In the genomic region with DNA sequence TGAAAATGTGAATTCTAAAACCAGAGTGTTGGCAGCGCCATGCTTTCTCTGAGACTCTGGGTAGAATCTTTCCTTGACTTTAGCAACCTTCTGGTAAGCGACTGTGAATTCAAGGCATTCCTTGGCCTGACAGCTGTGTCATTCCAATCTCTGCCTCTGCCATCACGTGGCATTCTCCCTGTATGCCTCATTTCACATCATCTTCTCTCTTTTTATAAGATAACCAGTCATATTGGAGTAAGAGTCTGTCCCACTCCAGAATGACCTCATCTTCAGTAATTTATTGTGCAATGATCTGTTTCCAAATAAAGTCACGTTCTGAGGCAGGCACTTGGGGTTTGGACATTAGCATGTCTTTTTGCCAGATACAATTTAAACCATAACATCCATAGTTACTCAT, we compare ENCODE assay signal across 1 cellular context.
A peak's percentile ranks its signal among the peaks of the same experiment; 100 is the strongest.
TF ChIP-seq lines count a peak whose summit lies in the region.

No MANE protein-coding gene starts in this region.

TF ChIP-seq in HEK293, 187 proteins besides CTCF, POLR2A, EP300 and RAD21 (continued from another document and continues in another):
- TF ChIP-seq, protein P1, sequence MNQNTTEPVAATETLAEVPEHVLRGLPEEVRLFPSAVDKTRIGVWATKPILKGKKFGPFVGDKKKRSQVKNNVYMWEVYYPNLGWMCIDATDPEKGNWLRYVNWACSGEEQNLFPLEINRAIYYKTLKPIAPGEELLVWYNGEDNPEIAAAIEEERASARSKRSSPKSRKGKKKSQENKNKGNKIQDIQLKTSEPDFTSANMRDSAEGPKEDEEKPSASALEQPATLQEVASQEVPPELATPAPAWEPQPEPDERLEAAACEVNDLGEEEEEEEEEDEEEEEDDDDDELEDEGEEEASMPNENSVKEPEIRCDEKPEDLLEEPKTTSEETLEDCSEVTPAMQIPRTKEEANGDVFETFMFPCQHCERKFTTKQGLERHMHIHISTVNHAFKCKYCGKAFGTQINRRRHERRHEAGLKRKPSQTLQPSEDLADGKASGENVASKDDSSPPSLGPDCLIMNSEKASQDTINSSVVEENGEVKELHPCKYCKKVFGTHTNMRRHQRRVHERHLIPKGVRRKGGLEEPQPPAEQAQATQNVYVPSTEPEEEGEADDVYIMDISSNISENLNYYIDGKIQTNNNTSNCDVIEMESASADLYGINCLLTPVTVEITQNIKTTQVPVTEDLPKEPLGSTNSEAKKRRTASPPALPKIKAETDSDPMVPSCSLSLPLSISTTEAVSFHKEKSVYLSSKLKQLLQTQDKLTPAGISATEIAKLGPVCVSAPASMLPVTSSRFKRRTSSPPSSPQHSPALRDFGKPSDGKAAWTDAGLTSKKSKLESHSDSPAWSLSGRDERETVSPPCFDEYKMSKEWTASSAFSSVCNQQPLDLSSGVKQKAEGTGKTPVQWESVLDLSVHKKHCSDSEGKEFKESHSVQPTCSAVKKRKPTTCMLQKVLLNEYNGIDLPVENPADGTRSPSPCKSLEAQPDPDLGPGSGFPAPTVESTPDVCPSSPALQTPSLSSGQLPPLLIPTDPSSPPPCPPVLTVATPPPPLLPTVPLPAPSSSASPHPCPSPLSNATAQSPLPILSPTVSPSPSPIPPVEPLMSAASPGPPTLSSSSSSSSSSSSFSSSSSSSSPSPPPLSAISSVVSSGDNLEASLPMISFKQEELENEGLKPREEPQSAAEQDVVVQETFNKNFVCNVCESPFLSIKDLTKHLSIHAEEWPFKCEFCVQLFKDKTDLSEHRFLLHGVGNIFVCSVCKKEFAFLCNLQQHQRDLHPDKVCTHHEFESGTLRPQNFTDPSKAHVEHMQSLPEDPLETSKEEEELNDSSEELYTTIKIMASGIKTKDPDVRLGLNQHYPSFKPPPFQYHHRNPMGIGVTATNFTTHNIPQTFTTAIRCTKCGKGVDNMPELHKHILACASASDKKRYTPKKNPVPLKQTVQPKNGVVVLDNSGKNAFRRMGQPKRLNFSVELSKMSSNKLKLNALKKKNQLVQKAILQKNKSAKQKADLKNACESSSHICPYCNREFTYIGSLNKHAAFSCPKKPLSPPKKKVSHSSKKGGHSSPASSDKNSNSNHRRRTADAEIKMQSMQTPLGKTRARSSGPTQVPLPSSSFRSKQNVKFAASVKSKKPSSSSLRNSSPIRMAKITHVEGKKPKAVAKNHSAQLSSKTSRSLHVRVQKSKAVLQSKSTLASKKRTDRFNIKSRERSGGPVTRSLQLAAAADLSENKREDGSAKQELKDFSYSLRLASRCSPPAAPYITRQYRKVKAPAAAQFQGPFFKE (tag by site-specific recombination; IDR thresholded peaks at IDR 0.05; ENCODE audit: borderline replicate concordance) = no peak
- TF ChIP-seq, protein P2, sequence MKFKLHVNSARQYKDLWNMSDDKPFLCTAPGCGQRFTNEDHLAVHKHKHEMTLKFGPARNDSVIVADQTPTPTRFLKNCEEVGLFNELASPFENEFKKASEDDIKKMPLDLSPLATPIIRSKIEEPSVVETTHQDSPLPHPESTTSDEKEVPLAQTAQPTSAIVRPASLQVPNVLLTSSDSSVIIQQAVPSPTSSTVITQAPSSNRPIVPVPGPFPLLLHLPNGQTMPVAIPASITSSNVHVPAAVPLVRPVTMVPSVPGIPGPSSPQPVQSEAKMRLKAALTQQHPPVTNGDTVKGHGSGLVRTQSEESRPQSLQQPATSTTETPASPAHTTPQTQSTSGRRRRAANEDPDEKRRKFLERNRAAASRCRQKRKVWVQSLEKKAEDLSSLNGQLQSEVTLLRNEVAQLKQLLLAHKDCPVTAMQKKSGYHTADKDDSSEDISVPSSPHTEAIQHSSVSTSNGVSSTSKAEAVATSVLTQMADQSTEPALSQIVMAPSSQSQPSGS (tag by site-specific recombination; IDR thresholded peaks at IDR 0.05; ENCODE audit: low read depth) = peak; percentile 69; the same call in 1 of the 2 replicates
- TF ChIP-seq ZNF366 (tag by site-specific recombination; conservative IDR thresholded peaks at IDR 0.05) (peak; percentile 77), ZNF514 (tag by site-specific recombination; IDR thresholded peaks at IDR 0.05) (no peak), GLIS1 (tag by site-specific recombination; IDR thresholded peaks at IDR 0.05) (no peak), ZNF768 (tag by site-specific recombination; IDR thresholded peaks at IDR 0.05) (no peak), KLF10 (tag by site-specific recombination; IDR thresholded peaks at IDR 0.05) (0 out of 2 replicates have a peak, but pooled peaks have one; percentile 41), MZF1 (tag by site-specific recombination; IDR thresholded peaks at IDR 0.05; ENCODE audit: borderline replicate concordance) (no peak), MEIS1 (CRISPR knock-in tag; IDR thresholded peaks at IDR 0.05; ENCODE audit: borderline replicate concordance) (no peak), ZNF529 (tag by site-specific recombination; IDR thresholded peaks at IDR 0.05; ENCODE audit: insufficient replicate concordance) (peak; percentile 5), ZFP3 (tag by site-specific recombination; IDR thresholded peaks at IDR 0.05; ENCODE audit: low read depth) (no peak), GLI4 (tag by site-specific recombination; IDR thresholded peaks at IDR 0.05) (no peak), ZNF146 (tag by site-specific recombination; IDR thresholded peaks at IDR 0.05) (no peak), ZFP37 (tag by site-specific recombination; IDR thresholded peaks at IDR 0.05) (0 out of 2 replicates have a peak, but pooled peaks have one; percentile 19), ZNF558 (tag by site-specific recombination; IDR thresholded peaks at IDR 0.05) (no peak), ZNF169 (tag by site-specific recombination; IDR thresholded peaks at IDR 0.05) (no peak), FEZF1 (tag by site-specific recombination; IDR thresholded peaks at IDR 0.05) (peak; percentile 93), ZNF624 (tag by site-specific recombination; IDR thresholded peaks at IDR 0.05) (no peak), ZSCAN23 (tag by site-specific recombination; IDR thresholded peaks at IDR 0.05) (no peak), ZNF2 (tag by site-specific recombination; IDR thresholded peaks at IDR 0.05) (no peak), SP3 (tag by site-specific recombination; IDR thresholded peaks at IDR 0.05) (peak; percentile 25; the same call in 1 of the 2 replicates), ZNF335 (tag by site-specific recombination; conservative IDR thresholded peaks at IDR 0.05) (peak; percentile 39; the same call in 1 of the 2 replicates), BCL11B (tag by site-specific recombination; IDR thresholded peaks at IDR 0.05; ENCODE audit: low read depth) (no peak), SP7 (tag by site-specific recombination; IDR thresholded peaks at IDR 0.05) (0 out of 2 replicates have a peak, but pooled peaks have one; percentile 24), ZNF239 (tag by site-specific recombination; IDR thresholded peaks at IDR 0.05) (no peak)
- TF ChIP-seq, protein P3, sequence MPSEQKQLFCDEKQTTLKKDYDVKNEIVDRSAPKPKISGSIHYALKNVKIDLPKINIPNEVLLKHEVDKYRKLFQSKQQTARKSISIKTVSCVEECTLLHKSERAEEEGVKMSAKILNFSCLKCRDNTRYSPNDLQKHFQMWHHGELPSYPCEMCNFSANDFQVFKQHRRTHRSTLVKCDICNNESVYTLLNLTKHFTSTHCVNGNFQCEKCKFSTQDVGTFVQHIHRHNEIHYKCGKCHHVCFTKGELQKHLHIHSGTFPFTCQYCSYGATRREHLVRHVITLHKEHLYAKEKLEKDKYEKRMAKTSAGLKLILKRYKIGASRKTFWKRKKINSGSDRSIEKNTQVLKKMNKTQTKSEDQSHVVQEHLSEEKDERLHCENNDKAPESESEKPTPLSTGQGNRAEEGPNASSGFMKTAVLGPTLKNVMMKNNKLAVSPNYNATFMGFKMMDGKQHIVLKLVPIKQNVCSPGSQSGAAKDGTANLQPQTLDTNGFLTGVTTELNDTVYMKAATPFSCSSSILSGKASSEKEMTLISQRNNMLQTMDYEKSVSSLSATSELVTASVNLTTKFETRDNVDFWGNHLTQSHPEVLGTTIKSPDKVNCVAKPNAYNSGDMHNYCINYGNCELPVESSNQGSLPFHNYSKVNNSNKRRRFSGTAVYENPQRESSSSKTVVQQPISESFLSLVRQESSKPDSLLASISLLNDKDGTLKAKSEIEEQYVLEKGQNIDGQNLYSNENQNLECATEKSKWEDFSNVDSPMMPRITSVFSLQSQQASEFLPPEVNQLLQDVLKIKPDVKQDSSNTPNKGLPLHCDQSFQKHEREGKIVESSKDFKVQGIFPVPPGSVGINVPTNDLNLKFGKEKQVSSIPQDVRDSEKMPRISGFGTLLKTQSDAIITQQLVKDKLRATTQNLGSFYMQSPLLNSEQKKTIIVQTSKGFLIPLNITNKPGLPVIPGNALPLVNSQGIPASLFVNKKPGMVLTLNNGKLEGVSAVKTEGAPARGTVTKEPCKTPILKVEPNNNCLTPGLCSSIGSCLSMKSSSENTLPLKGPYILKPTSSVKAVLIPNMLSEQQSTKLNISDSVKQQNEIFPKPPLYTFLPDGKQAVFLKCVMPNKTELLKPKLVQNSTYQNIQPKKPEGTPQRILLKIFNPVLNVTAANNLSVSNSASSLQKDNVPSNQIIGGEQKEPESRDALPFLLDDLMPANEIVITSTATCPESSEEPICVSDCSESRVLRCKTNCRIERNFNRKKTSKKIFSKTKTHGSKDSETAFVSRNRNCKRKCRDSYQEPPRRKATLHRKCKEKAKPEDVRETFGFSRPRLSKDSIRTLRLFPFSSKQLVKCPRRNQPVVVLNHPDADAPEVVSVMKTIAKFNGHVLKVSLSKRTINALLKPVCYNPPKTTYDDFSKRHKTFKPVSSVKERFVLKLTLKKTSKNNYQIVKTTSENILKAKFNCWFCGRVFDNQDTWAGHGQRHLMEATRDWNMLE (tag by site-specific recombination; conservative IDR thresholded peaks at IDR 0.05; ENCODE audit: low read depth) = peak; percentile 39; the same call in 1 of the 2 replicates
- TF ChIP-seq, protein P4, sequence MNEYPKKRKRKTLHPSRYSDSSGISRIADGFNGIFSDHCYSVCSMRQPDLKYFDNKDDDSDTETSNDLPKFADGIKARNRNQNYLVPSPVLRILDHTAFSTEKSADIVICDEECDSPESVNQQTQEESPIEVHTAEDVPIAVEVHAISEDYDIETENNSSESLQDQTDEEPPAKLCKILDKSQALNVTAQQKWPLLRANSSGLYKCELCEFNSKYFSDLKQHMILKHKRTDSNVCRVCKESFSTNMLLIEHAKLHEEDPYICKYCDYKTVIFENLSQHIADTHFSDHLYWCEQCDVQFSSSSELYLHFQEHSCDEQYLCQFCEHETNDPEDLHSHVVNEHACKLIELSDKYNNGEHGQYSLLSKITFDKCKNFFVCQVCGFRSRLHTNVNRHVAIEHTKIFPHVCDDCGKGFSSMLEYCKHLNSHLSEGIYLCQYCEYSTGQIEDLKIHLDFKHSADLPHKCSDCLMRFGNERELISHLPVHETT (tag by site-specific recombination; IDR thresholded peaks at IDR 0.05) = peak; percentile 76; the same call in 1 of the 2 replicates
- TF ChIP-seq, protein P5, sequence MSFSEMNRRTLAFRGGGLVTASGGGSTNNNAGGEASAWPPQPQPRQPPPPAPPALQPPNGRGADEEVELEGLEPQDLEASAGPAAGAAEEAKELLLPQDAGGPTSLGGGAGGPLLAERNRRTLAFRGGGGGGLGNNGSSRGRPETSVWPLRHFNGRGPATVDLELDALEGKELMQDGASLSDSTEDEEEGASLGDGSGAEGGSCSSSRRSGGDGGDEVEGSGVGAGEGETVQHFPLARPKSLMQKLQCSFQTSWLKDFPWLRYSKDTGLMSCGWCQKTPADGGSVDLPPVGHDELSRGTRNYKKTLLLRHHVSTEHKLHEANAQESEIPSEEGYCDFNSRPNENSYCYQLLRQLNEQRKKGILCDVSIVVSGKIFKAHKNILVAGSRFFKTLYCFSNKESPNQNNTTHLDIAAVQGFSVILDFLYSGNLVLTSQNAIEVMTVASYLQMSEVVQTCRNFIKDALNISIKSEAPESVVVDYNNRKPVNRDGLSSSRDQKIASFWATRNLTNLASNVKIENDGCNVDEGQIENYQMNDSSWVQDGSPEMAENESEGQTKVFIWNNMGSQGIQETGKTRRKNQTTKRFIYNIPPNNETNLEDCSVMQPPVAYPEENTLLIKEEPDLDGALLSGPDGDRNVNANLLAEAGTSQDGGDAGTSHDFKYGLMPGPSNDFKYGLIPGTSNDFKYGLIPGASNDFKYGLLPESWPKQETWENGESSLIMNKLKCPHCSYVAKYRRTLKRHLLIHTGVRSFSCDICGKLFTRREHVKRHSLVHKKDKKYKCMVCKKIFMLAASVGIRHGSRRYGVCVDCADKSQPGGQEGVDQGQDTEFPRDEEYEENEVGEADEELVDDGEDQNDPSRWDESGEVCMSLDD (tag by site-specific recombination; IDR thresholded peaks at IDR 0.05) = no peak
- TF ChIP-seq, protein P6, sequence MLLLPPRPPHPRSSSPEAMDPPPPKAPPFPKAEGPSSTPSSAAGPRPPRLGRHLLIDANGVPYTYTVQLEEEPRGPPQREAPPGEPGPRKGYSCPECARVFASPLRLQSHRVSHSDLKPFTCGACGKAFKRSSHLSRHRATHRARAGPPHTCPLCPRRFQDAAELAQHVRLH (tag by site-specific recombination; IDR thresholded peaks at IDR 0.05) = no peak
- TF ChIP-seq, protein P7, sequence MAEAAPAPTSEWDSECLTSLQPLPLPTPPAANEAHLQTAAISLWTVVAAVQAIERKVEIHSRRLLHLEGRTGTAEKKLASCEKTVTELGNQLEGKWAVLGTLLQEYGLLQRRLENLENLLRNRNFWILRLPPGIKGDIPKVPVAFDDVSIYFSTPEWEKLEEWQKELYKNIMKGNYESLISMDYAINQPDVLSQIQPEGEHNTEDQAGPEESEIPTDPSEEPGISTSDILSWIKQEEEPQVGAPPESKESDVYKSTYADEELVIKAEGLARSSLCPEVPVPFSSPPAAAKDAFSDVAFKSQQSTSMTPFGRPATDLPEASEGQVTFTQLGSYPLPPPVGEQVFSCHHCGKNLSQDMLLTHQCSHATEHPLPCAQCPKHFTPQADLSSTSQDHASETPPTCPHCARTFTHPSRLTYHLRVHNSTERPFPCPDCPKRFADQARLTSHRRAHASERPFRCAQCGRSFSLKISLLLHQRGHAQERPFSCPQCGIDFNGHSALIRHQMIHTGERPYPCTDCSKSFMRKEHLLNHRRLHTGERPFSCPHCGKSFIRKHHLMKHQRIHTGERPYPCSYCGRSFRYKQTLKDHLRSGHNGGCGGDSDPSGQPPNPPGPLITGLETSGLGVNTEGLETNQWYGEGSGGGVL (tag by site-specific recombination; IDR thresholded peaks at IDR 0.05) = peak; percentile 51; the same call in 1 of the 2 replicates
- TF ChIP-seq, protein P8, sequence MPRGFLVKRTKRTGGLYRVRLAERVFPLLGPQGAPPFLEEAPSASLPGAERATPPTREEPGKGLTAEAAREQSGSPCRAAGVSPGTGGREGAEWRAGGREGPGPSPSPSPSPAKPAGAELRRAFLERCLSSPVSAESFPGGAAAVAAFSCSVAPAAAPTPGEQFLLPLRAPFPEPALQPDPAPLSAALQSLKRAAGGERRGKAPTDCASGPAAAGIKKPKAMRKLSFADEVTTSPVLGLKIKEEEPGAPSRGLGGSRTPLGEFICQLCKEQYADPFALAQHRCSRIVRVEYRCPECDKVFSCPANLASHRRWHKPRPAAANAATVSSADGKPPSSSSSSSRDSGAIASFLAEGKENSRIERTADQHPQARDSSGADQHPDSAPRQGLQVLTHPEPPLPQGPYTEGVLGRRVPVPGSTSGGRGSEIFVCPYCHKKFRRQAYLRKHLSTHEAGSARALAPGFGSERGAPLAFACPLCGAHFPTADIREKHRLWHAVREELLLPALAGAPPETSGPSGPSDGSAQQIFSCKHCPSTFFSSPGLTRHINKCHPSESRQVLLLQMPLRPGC (tag by site-specific recombination; IDR thresholded peaks at IDR 0.05) = no peak
- TF ChIP-seq, protein P9, sequence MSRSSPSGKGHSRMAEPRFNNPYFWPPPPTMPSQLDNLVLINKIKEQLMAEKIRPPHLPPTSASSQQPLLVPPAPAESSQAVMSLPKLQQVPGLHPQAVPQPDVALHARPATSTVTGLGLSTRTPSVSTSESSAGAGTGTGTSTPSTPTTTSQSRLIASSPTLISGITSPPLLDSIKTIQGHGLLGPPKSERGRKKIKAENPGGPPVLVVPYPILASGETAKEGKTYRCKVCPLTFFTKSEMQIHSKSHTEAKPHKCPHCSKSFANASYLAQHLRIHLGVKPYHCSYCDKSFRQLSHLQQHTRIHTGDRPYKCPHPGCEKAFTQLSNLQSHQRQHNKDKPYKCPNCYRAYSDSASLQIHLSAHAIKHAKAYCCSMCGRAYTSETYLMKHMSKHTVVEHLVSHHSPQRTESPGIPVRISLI (tag by site-specific recombination; IDR thresholded peaks at IDR 0.05) = peak; percentile 24; the same call in 1 of the 2 replicates
